8 cellular contexts compared by ENCODE assay signal in the genomic region with DNA sequence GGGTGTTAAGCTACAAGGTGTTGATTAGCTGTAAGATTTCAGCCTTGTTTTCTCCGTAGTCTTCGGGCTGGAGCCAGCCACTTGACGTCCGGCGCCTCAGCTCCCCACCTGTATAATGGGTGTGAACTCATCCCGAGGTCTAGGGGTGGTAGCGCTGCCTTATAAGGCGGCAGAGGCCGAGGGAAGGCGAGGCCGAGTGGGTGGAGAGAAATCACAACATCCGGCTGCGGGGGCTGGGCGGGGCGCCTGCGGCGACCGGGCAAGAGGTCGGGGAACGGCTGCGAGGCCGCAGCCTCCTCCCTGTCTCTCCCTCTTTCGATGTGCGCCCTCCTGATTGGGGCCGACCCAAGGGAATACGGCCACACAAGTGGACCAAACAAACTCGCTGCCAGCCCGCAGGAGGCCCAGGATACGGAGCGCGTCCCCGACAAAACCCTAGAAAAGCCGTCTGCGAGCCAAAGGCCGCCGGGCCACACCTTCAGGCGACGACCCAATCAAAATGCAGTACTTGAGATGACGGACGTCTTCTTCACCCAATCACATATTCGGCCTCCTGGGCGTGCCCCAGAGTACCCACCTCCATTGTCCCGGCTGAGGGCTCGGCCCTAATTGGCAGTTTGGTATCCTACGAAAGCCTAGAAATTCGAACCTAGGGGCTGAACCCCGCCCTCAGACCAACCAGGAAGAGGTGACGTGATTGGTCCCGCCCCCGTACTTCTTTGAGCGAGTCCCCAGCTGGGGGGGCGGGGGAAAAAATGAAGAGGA. TPM values are rescaled to one million over a fixed set of nuclear protein-coding genes. Genes with fewer than 3 reads are reported as not detected.
DNase-seq lines count a peak whose midpoint lies in the region; ATAC-seq and TF ChIP-seq lines count a peak whose summit lies in the region.

No MANE protein-coding gene starts in this region.

- H3K27me3 ChIP-seq in lung (ENCODE audit: control insufficient read depth, insufficient read depth), result no peaks in the 10 kb centered on the region

- WGBS in lung, 2 donors, result 0% methylated on average over 49 to 52 of the region's 52 CpGs

- DNase-seq in COLO829 (ENCODE audit: low spot score), result peak; percentile 98
- DNase-seq in HT-29 (ENCODE audit: low spot score), result peak; percentile 99
- DNase-seq in NK-92 treated with Interleukin-12 subunit alpha and Interleukin-12 subunit beta, amount 100 ng/mL, for 24 hours (lab: John Stamatoyannopoulos, UW), result peak; percentile 99
- peak; percentile 98 to 99 for DNase-seq in activated CD8-positive, alpha-beta memory T cell treated with anti-CD3 and anti-CD28 coated beads for 4 hours (ENCODE audit: low read depth in 2 of 2)
- DNase-seq in effector CD8-positive, alpha-beta T cell (lab: John Stamatoyannopoulos, UW), result peak; percentile 99
- DNase-seq in lung (ENCODE audit: low spot score), result peak; percentile 100
- peak; percentile 99 to 100 (median 100) for DNase-seq in stimulated activated CD4-positive, alpha-beta T cell treated with anti-CD3 and anti-CD28 coated beads, TNF-alpha, amount 100 ng/mL, for 24 hours (ENCODE audit: low read depth in 3 of 3)

- peak overlapping the region; percentile 41 for H3K4me3 ChIP-seq in lung

- no peaks in the 10 kb centered on the region for H3K9me3 ChIP-seq in lung (ENCODE audit: control insufficient read depth in 2 of 2, insufficient read depth in 1 of 2, low read length in 1 of 2)

- peaks cover 0 to 12% of the 10 kb centered on the region in 2 donors for H3K4me1 ChIP-seq in lung (ENCODE audit: control insufficient read depth in 2 of 2, insufficient read depth in 2 of 2, low read length in 2 of 2)

- peaks cover 0 to 7% of the 10 kb centered on the region in 2 donors for H3K36me3 ChIP-seq in lung (ENCODE audit: control insufficient read depth in 2 of 2, insufficient read depth in 2 of 2, low read length in 2 of 2)

- peak overlapping the region; percentile 91 to 96 for H3K27ac ChIP-seq in lung (ENCODE audit: low read depth in 1 of 2, low read length in 1 of 2)

- ATAC-seq in GM21360 (IDR thresholded peaks at IDR 0.05; ENCODE audit: unreplicated experiment), result peak; percentile 74
- ATAC-seq in lung (ENCODE audit: insufficient read depth, low FRiP score), result peak; percentile 94

- no peak for TF ChIP-seq CTCF in lung (IDR thresholded peaks at IDR 0.05; ENCODE audit: control extremely low read depth, extremely low read depth)

RNA-seq across cellular contexts. Expression of a gene that starts 0.5 kb away (rescaled TPM):
- 87.7 and 94.2 TPM in 2 replicates for total RNA-seq in HT-29 (2014; rRNA removed; shearing (Covaris generic))
- total RNA-seq in lung, result 10 to 100 TPM; 22.4 to 58.1 TPM
- polyA plus RNA-seq in lung, result 10 to 100 TPM; 20.7 to 68.0 TPM

RNA-seq across cellular contexts. Expression of a gene that starts 16.6 kb away (rescaled TPM):
- 52.9 TPM in 2 replicates for total RNA-seq in HT-29 (2014; rRNA removed; shearing (Covaris generic))
- 1 to 10 TPM in 1 of 2 donors, not detected in 1; 1.4 TPM for total RNA-seq in lung
- 1 to 10 TPM; 1.3 to 1.7 TPM for polyA plus RNA-seq in lung

RNA-seq across cellular contexts. Expression of a gene that starts 20.6 kb away (rescaled TPM):
- 69.3 and 86.7 TPM in 2 replicates for total RNA-seq in HT-29 (2014; rRNA removed; shearing (Covaris generic))
- 1 to 10 TPM; 2.9 to 7.2 TPM for total RNA-seq in lung
- polyA plus RNA-seq in lung, result 1 to 10 TPM; 1.9 to 5.0 TPM

RNA-seq across cellular contexts. Expression of a gene that starts 25.5 kb away (rescaled TPM):
- not detected in 2 replicates for total RNA-seq in HT-29 (2014; rRNA removed; shearing (Covaris generic))
- not detected for total RNA-seq in lung
- polyA plus RNA-seq in lung, result not detected

RNA-seq across cellular contexts. Expression of a gene that starts 41.7 kb away (rescaled TPM):
- total RNA-seq in HT-29 (2014; rRNA removed; shearing (Covaris generic)), result not detected in 2 replicates
- total RNA-seq in lung, result not detected
- polyA plus RNA-seq in lung, result under 1 TPM in 1 of 2 donors, not detected in 1; 0.02 TPM

Comparison
In these comparisons a context has a peak if more than half of its experiments do, and no peak if none do; other contexts are left out.
1. Peak in every context shown above with its lines: DNase-seq, ATAC-seq, H3K4me3 ChIP-seq and H3K27ac ChIP-seq.
2. RNA of a gene that starts 16.6 kb away (total RNA-seq): 52.9 TPM in HT-29; 1.4 TPM in lung; every median in the first group is over 10 times any median in the second.